ENCODE assay signal across 8 cellular contexts in the genomic region with DNA sequence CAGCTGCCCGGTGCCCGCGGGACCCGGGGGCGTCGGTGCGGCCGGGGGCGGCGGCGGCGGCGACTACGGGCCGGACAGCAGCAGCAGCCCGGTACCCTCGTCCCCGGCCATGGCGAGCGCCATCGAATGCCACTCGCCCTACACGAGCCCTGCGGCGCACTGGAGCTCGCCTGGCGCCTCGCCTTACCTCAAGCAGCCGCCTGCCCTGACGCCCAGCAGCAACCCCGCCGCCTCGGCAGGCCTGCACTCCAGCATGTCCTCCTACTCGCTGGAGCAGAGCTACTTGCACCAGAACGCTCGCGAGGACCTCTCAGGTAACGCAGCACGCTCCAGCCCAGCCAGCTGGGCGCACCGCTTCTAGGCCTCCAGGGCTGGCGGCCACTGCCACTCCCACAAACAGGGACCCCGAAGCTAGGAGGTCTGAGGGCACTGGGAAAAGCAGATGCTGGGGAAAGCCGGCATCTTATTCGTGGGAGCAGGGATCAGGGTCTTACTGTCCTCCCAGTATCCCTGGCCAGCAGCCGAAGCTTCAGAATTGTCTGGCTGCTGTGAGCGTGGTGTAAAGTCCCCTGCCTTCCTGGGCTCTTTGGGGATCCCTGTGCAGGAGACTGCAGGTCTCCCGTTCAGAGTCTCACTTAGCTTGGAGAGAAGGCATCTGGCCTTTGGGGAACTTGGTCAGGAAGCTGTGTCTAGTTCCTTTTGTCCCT. TPM values are rescaled to one million over a fixed set of nuclear protein-coding genes. Genes with fewer than 3 reads are reported as not detected.
DNase-seq lines count a peak whose midpoint lies in the region; ATAC-seq and TF ChIP-seq lines count a peak whose summit lies in the region.

No MANE protein-coding gene starts in this region.

- H3K36me3 ChIP-seq in skeletal muscle tissue (ENCODE audit: control insufficient read depth in 3 of 3, insufficient read depth in 3 of 3, low read length in 3 of 3) = no peaks in the 10 kb centered on the region

- peaks cover 83 to 89% (median 85%) of the 10 kb centered on the region in 3 donors for H3K27me3 ChIP-seq in skeletal muscle tissue (ENCODE audit: control insufficient read depth in 3 of 3, insufficient read depth in 3 of 3, low read length in 3 of 3)

- DNase-seq in GM03348 (ENCODE audit: low spot score) (peak; percentile 62), SW480 (ENCODE audit: low spot score) (peak; percentile 14), glutamatergic neuron (peak; percentile 45), iPS-NIHi11 (ENCODE audit: low spot score) (no peak), NCI-H2227 treated with DMSO at 0.1 percent for 48 hours (lab: John Stamatoyannopoulos, UW) (no peak), NCI-H187 treated with DMSO at 0.1 percent for 48 hours (lab: John Stamatoyannopoulos, UW) (no peak)

- no peak for TF ChIP-seq CTCF in glutamatergic neuron (IDR thresholded peaks at IDR 0.05; ENCODE audit: partially characterized antibody, unreplicated experiment)

- peak overlapping the region in 2 of 3 donors; percentile 40 to 49 for H3K4me3 ChIP-seq in skeletal muscle tissue (ENCODE audit: low read length in 3 of 3)

- no peak overlapping the region for H3K27ac Mint-ChIP-seq in glutamatergic neuron (ENCODE audit: unreplicated experiment)

- peaks cover 28% of the 10 kb centered on the region for H3K4me1 Mint-ChIP-seq in glutamatergic neuron (ENCODE audit: low read depth, unreplicated experiment)

- peak overlapping the region; percentile 51 for H3K4me3 Mint-ChIP-seq in glutamatergic neuron (ENCODE audit: unreplicated experiment)

- H3K27me3 Mint-ChIP-seq in glutamatergic neuron (ENCODE audit: unreplicated experiment) = peaks cover 38% of the 10 kb centered on the region

- no peaks in the 10 kb centered on the region for H3K9me3 ChIP-seq in skeletal muscle tissue (ENCODE audit: control insufficient read depth in 3 of 3, low read length in 3 of 3)

- no peak overlapping the region for H3K27ac ChIP-seq in skeletal muscle tissue (ENCODE audit: low read depth, low read length)

- H3K4me1 ChIP-seq in skeletal muscle tissue (ENCODE audit: control insufficient read depth in 3 of 3, insufficient read depth in 3 of 3, low read length in 3 of 3) = peaks cover 6 to 22% (median 8%) of the 10 kb centered on the region in 3 donors

- peaks cover 7% of the 10 kb centered on the region for H3K9me3 Mint-ChIP-seq in glutamatergic neuron (ENCODE audit: unreplicated experiment)

- H3K36me3 Mint-ChIP-seq in glutamatergic neuron (ENCODE audit: unreplicated experiment) = no peaks in the 10 kb centered on the region

- no peak for ATAC-seq in GM18519 (IDR thresholded peaks at IDR 0.05; ENCODE audit: low FRiP score, unreplicated experiment)

- H3K9ac ChIP-seq in skeletal muscle tissue (ENCODE audit: low read depth in 1 of 3, low read length in 3 of 3) = no peak overlapping the region

RNA-seq across cellular contexts. Expression of gene FOXF2, which starts 1.6 kb away (rescaled TPM):
- total RNA-seq in glutamatergic neuron (ENCODE audit: unreplicated experiment) (0.71 TPM), skeletal muscle tissue (0.52 TPM)

Comparison
In these comparisons a context has a peak if more than half of its experiments do, and no peak if none do; other contexts are left out.
1. DNase-seq: peak in GM03348 (single experiment), SW480 (single experiment) and glutamatergic neuron (single experiment); none in iPS-NIHi11 (single experiment), NCI-H2227 treated with DMSO at 0.1 percent for 48 hours (single experiment) and NCI-H187 treated with DMSO at 0.1 percent for 48 hours (single experiment).